In genomic region chr6:11778042-11778441, GRCh38 we compare ENCODE assay signal across 29 cellular contexts. TPM values are rescaled to one million over a fixed set of nuclear protein-coding genes. Genes with fewer than 3 reads are reported as not detected.
"Had no signal": no experiment of that assay in that cellular context is flagged by ENCODE, and none has a peak within 500 bp of the region (broad histone marks: within the 10 kb centered on the region; RNA-seq: fewer than 3 reads in every experiment).

No MANE protein-coding gene starts in this region.

- H3K36me3 ChIP-seq: breast epithelium, esophagus squamous epithelium, heart right ventricle, left lung, pancreas, right atrium auricular region, thyroid gland had no signal

- H3K4me3 Mint-ChIP-seq: activated B cell treated with CpG ODN at 0.5 μM for 24 hours; activated CD8-positive, alpha-beta T cell treated with anti-CD3 and anti-CD28 coated beads for 36 hours; activated naive CD4-positive, alpha-beta T cell treated with anti-CD3 and anti-CD28 coated beads, Interleukin-2, amount 50 U/mL, for 24 hours; activated naive CD8-positive, alpha-beta T cell treated with anti-CD3 and anti-CD28 coated beads, Interleukin-2, amount 50 U/mL, for 24 hours; naive thymus-derived CD4-positive, alpha-beta T cell; neural crest cell; T-cell had no signal

- H3K27ac ChIP-seq: breast epithelium, epithelial cell of prostate, esophagus squamous epithelium, heart right ventricle, pancreas, psoas muscle, right atrium auricular region, thyroid gland had no signal

- H3K4me3 ChIP-seq: breast epithelium, esophagus squamous epithelium, heart right ventricle, left lung, lung, pancreas, psoas muscle, right atrium auricular region, thyroid gland had no signal

- ATAC-seq: activated CD8-positive, alpha-beta T cell treated with anti-CD3 and anti-CD28 coated beads for 36 hours; activated naive CD8-positive, alpha-beta T cell treated with anti-CD3 and anti-CD28 coated beads, Interleukin-2, amount 50 U/mL, for 24 hours; psoas muscle; T-cell had no signal

- H3K9me3 Mint-ChIP-seq: activated B cell treated with CpG ODN at 0.5 μM for 24 hours; activated naive CD4-positive, alpha-beta T cell treated with anti-CD3 and anti-CD28 coated beads, Interleukin-2, amount 50 U/mL, for 24 hours; T-cell had no signal

- H3K9me3 ChIP-seq: breast epithelium, esophagus squamous epithelium, heart right ventricle, left lung, psoas muscle, right atrium auricular region, thyroid gland had no signal

- H3K27me3 ChIP-seq: breast epithelium, esophagus squamous epithelium, left lung, pancreas, right atrium auricular region, thyroid gland had no signal

- H3K4me1 Mint-ChIP-seq: activated B cell treated with CpG ODN at 0.5 μM for 24 hours; activated naive CD4-positive, alpha-beta T cell treated with anti-CD3 and anti-CD28 coated beads, Interleukin-2, amount 50 U/mL, for 24 hours; activated naive CD8-positive, alpha-beta T cell treated with anti-CD3 and anti-CD28 coated beads, Interleukin-2, amount 50 U/mL, for 24 hours; T-cell had no signal

- H3K27me3 Mint-ChIP-seq: activated CD8-positive, alpha-beta T cell treated with anti-CD3 and anti-CD28 coated beads for 36 hours; activated naive CD4-positive, alpha-beta T cell treated with anti-CD3 and anti-CD28 coated beads, Interleukin-2, amount 50 U/mL, for 24 hours; activated naive CD8-positive, alpha-beta T cell treated with anti-CD3 and anti-CD28 coated beads, Interleukin-2, amount 50 U/mL, for 24 hours; T-cell had no signal

- H3K4me1 ChIP-seq: breast epithelium, psoas muscle, thyroid gland had no signal

- H3K27ac Mint-ChIP-seq: activated B cell treated with CpG ODN at 0.5 μM for 24 hours; activated CD8-positive, alpha-beta T cell treated with anti-CD3 and anti-CD28 coated beads for 36 hours; activated naive CD4-positive, alpha-beta T cell treated with anti-CD3 and anti-CD28 coated beads, Interleukin-2, amount 50 U/mL, for 24 hours; activated naive CD8-positive, alpha-beta T cell treated with anti-CD3 and anti-CD28 coated beads, Interleukin-2, amount 50 U/mL, for 24 hours; activated T-helper 2 cell treated with anti-CD3 and anti-CD28 coated beads, Interferon-gamma antibody, Interleukin-2, Interleukin-4, amounts not matched to agents 10 μg/mL and 5 μg/mL and 100 μg/mL, durations not matched to agents 14 hours and 24 hours and 36 hours; T-cell had no signal

- DNase-seq: activated B cell treated with CpG ODN at 0.5 μM for 24 hours; activated CD4-positive, alpha-beta T cell treated with anti-CD3 and anti-CD28 coated beads, Interleukin-2, amount 50 U/mL, for 1 hour; activated CD8-positive, alpha-beta T cell treated with anti-CD3 and anti-CD28 coated beads for 36 hours; activated naive CD8-positive, alpha-beta T cell treated with anti-CD3 and anti-CD28 coated beads, Interleukin-2, amount 50 U/mL, for 24 hours; activated T-cell treated with anti-CD3 and anti-CD28 coated beads, Interleukin-2, amount 50 U/mL, for 48 hours; central memory CD4-positive, alpha-beta T cell; dermis blood vessel endothelial cell; effector CD8-positive, alpha-beta T cell; esophagus squamous epithelium; foreskin melanocyte; kidney glomerular epithelial cell; naive thymus-derived CD4-positive, alpha-beta T cell; nucleus accumbens; pancreas; psoas muscle; stimulated activated CD4-positive, alpha-beta T cell treated with anti-CD3 and anti-CD28 coated beads, Interleukin-2, amount 100 ng/mL, for 48 hours; stimulated activated naive CD4-positive, alpha-beta T cell treated with Interleukin-2 at 50 U/mL for 16 hours; substantia nigra; T-cell; thyroid gland had no signal

- H3K36me3 Mint-ChIP-seq: activated naive CD4-positive, alpha-beta T cell treated with anti-CD3 and anti-CD28 coated beads, Interleukin-2, amount 50 U/mL, for 24 hours; T-cell had no signal

RNA-seq across cellular contexts. Expression of gene ADTRP, which starts 0.6 kb away (rescaled TPM):
- total RNA-seq: neural crest cell, psoas muscle, right atrium auricular region had no signal
